In the genomic region with DNA sequence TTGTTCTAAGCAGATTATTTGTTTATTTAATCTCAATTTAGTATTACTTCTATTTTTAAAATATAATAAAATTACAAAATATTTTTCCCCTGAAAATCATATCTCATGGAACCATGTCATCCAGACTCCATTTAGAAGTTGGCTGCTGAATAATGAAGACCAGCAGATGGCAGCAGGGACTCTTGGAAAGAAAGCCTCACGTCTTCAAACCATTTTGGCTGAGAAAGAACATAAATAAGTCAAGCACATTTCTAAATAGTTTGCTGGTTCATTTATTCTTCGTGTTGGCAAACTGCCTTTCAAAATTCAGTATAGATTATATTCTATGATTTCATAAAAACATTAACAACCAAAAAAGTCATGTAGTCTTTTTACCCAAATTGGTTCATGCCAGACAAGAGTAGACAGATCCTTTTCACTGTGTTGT, we compare ENCODE assay signal across 8 cellular contexts.
A peak's percentile ranks its signal among the peaks of the same experiment; 100 is the strongest.
DNase-seq lines count a peak whose midpoint lies in the region; ATAC-seq, FAIRE-seq and TF ChIP-seq lines count a peak whose summit lies in the region.

No MANE protein-coding gene starts in this region.

- WGBS in esophagus squamous epithelium, 2 donors: 0 to 2% methylated on average over 2 of the region's 2 CpGs

- H3K4me1 ChIP-seq in esophagus squamous epithelium: peaks cover 0 to 4% (median 0%) of the 10 kb centered on the region in 3 donors

- intact Hi-C loops in esophagus squamous epithelium (cut with DNase I): loop anchor here (10.0 kb wide), 1 partner anchor 205 kb away; no protein-coding TSS in a partner anchor

- H3K36me3 ChIP-seq in esophagus squamous epithelium (no peaks in the 10 kb centered on the region), neural cell (ENCODE audit: insufficient read depth, low read length) (no peaks in the 10 kb centered on the region)

- DNase-seq in NCI-H1092 (lab: John Stamatoyannopoulos, UW) (peak; percentile 31), SKM-1 treated with dmso at 0.1 percent for 144 hours (lab: John Stamatoyannopoulos, UW; ENCODE audit: unreplicated experiment) (peak; percentile 48), esophagus squamous epithelium (lab: John Stamatoyannopoulos, UW) (no peak)

- FAIRE-seq in A204.1 (lab: Jason Lieb, UNC) (peak; percentile 96), G401.6 (lab: Jason Lieb, UNC) (peak; percentile 95)

- H3K27ac ChIP-seq in esophagus squamous epithelium: no peak overlapping the region
- no peak overlapping the region for H3K27ac ChIP-seq in neural cell (ENCODE audit: low read length)

- TF ChIP-seq EP300 in neural cell (conservative IDR thresholded peaks at IDR 0.05; ENCODE audit: poor library complexity, severe bottlenecking): no peak

- no peaks in the 10 kb centered on the region for H4K20me1 ChIP-seq in neural cell (ENCODE audit: insufficient read depth)

- TF ChIP-seq POLR2A in esophagus squamous epithelium (IDR thresholded peaks at IDR 0.05): no peak

- ATAC-seq in HG03039 (IDR thresholded peaks at IDR 0.05; ENCODE audit: unreplicated experiment): no peak
- no peak for ATAC-seq in GM18519 (IDR thresholded peaks at IDR 0.05; ENCODE audit: low FRiP score, unreplicated experiment)

- TF ChIP-seq CTCF in esophagus squamous epithelium (IDR thresholded peaks at IDR 0.05) (peak; percentile 36 to 72 (median 64)), neural cell (IDR thresholded peaks at IDR 0.05; ENCODE audit: poor library complexity, severe bottlenecking) (peak; percentile 78)

- H3K79me2 ChIP-seq in neural cell (replicated peaks; ENCODE audit: insufficient read depth, low read length): no peaks in the 10 kb centered on the region

- H3K9me2 ChIP-seq in neural cell (ENCODE audit: insufficient read depth, low read length): no peaks in the 10 kb centered on the region

- TF ChIP-seq RAD21 in neural cell (conservative IDR thresholded peaks at IDR 0.05): peak; percentile 84

- H3K9ac ChIP-seq in neural cell (ENCODE audit: low read length): no peak overlapping the region

- no peaks in the 10 kb centered on the region for H3K27me3 ChIP-seq in esophagus squamous epithelium
- no peaks in the 10 kb centered on the region for H3K27me3 ChIP-seq in neural cell (ENCODE audit: insufficient read depth, low read depth, low read length)

- no peak overlapping the region for H2AFZ ChIP-seq in neural cell (ENCODE audit: low read depth, low read length)

- H3K4me3 ChIP-seq in esophagus squamous epithelium: no peak overlapping the region
- H3K4me3 ChIP-seq in neural cell (ENCODE audit: low read length): no peak overlapping the region

- H3K9me3 ChIP-seq in esophagus squamous epithelium (no peaks in the 10 kb centered on the region), neural cell (ENCODE audit: low read length) (no peaks in the 10 kb centered on the region)

- H3K4me2 ChIP-seq in neural cell (ENCODE audit: low read length): no peak overlapping the region

- H3F3A ChIP-seq in neural cell (ENCODE audit: insufficient read depth, low read length, poor library complexity, severe bottlenecking): no peaks in the 10 kb centered on the region

TF ChIP-seq in neural cell, 6 proteins besides CTCF, POLR2A, EP300 and RAD21:
- TF ChIP-seq SMC3 (conservative IDR thresholded peaks at IDR 0.05; ENCODE audit: poor library complexity) (peak; percentile 89), MXI1 (conservative IDR thresholded peaks at IDR 0.05; ENCODE audit: poor library complexity, severe bottlenecking) (no peak)
